In genomic region chr7:128210036-128210347, GRCh38 we compare ENCODE assay signal across 8 cellular contexts. TPM values are rescaled to one million over a fixed set of nuclear protein-coding genes. Genes with fewer than 3 reads are reported as not detected.
"Had no signal": no experiment of that assay in that cellular context is flagged by ENCODE, and none has a peak within 500 bp of the region (broad histone marks: within the 10 kb centered on the region; RNA-seq: fewer than 3 reads in every experiment).

No MANE protein-coding gene starts in this region.

- H3K36me3 ChIP-seq: adrenal gland, tibial nerve had no signal

- H3K9me3 ChIP-seq: adrenal gland, tibial nerve had no signal

- H3K4me1 Mint-ChIP-seq: activated CD4-positive, alpha-beta memory T cell treated with anti-CD3 and anti-CD28 coated beads, Interleukin-2, amount 10 ng/mL, durations not matched to agents 7 days and 5 days had no signal

- H3K36me3 Mint-ChIP-seq: stimulated activated memory B cell treated with anti-CD40 and anti-IgM and Interleukin-4, amounts not matched to agents 10 μg/mL and 1 μg/mL and 100 μg/mL, for 72 hours had no signal

- H3K4me3 ChIP-seq: adrenal gland, lung, tibial nerve had no signal

- H3K27ac ChIP-seq: adrenal gland, tibial nerve had no signal

- H3K27ac Mint-ChIP-seq: activated CD4-positive, alpha-beta memory T cell treated with anti-CD3 and anti-CD28 coated beads, Interleukin-2, amount 10 ng/mL, durations not matched to agents 7 days and 5 days; naive B cell; stimulated activated memory B cell treated with anti-CD40 and anti-IgM and Interleukin-4, amounts not matched to agents 10 μg/mL and 1 μg/mL and 100 μg/mL, for 72 hours had no signal

- H3K4me3 Mint-ChIP-seq: activated CD4-positive, alpha-beta memory T cell treated with anti-CD3 and anti-CD28 coated beads, Interleukin-2, amount 10 ng/mL, durations not matched to agents 7 days and 5 days; naive B cell; stimulated activated memory B cell treated with anti-CD40 and anti-IgM and Interleukin-4, amounts not matched to agents 10 μg/mL and 1 μg/mL and 100 μg/mL, for 72 hours had no signal

- H3K9me3 Mint-ChIP-seq: activated CD4-positive, alpha-beta memory T cell treated with anti-CD3 and anti-CD28 coated beads, Interleukin-2, amount 10 ng/mL, durations not matched to agents 7 days and 5 days; naive B cell had no signal

RNA-seq across cellular contexts. Expression of gene LEP, which starts 31.1 kb away (rescaled TPM):
- total RNA-seq: activated CD4-positive, alpha-beta memory T cell treated with anti-CD3 and anti-CD28 coated beads, Interleukin-2, amount 10 ng/mL, durations not matched to agents 7 days and 5 days; dermis blood vessel endothelial cell; progenitor cell of endocrine pancreas had no signal
